18 cellular contexts compared by ENCODE assay signal in genomic region chr16:80982646-80983045, GRCh38. TPM values are rescaled to one million over a fixed set of nuclear protein-coding genes. Genes with fewer than 3 reads are reported as not detected.
A peak's percentile ranks its signal among the peaks of the same experiment; 100 is the strongest.
DNase-seq lines count a peak whose midpoint lies in the region; ATAC-seq and TF ChIP-seq lines count a peak whose summit lies in the region.
"Had no signal": no experiment of that assay in that cellular context is flagged by ENCODE, and none has a peak within 500 bp of the region (broad histone marks: within the 10 kb centered on the region; RNA-seq: fewer than 3 reads in every experiment).

No MANE protein-coding gene starts in this region.

- H3K36me3 ChIP-seq in HEK293 (ENCODE audit: control insufficient read depth in 2 of 2, insufficient read depth in 1 of 2, low read length in 2 of 2) (peaks cover 6 to 8% of the 10 kb centered on the region in 2 experiments), mammary epithelial cell (ENCODE audit: insufficient read depth, low read length) (peaks cover 3% of the 10 kb centered on the region)

- peaks cover 17% of the 10 kb centered on the region; the same call in 1 of the 2 replicates for H3K4me1 ChIP-seq in HEK293 (ENCODE audit: control insufficient read depth, insufficient read depth, low read length)
- H3K4me1 ChIP-seq in mammary epithelial cell (ENCODE audit: insufficient read depth, low read length) = peaks cover 7% of the 10 kb centered on the region
- H3K4me1 ChIP-seq: BE2C, HAP-1 had no signal

- 72% methylated on average over 4 of the region's 4 CpGs for WGBS in mammary epithelial cell (ENCODE audit: low coverage, missing lambda C conversion rate)

- no peak overlapping the region for H2AFZ ChIP-seq in mammary epithelial cell (ENCODE audit: low read depth, low read length)

- H3K9me3 Mint-ChIP-seq in endothelial cell (ENCODE audit: unreplicated experiment) = no peaks in the 10 kb centered on the region
- no peaks in the 10 kb centered on the region for H3K9me3 Mint-ChIP-seq in activated naive CD8-positive, alpha-beta T cell treated with anti-CD3 and anti-CD28 coated beads for 36 hours
- H3K9me3 Mint-ChIP-seq: CD8-positive, alpha-beta T cell had no signal

- CTCF ChIA-PET in HEK293 (lab: Yijun Ruan, JAX) = interaction anchor here (2.4 kb wide), 1 partner anchor 8 kb away, joined by 8 read pairs; no protein-coding TSS in a partner anchor
- CTCF ChIA-PET in mammary epithelial cell (lab: Charles Lee; ENCODE audit: low non-redundant PET) = no interaction called here

- peaks cover 5% of the 10 kb centered on the region for H3K36me3 Mint-ChIP-seq in endothelial cell (ENCODE audit: low read depth, unreplicated experiment)
- peaks cover 22% of the 10 kb centered on the region for H3K36me3 Mint-ChIP-seq in activated naive CD8-positive, alpha-beta T cell treated with anti-CD3 and anti-CD28 coated beads for 36 hours

- H3K27me3 ChIP-seq in mammary epithelial cell (ENCODE audit: insufficient read depth, low read length) = no peaks in the 10 kb centered on the region
- H3K27me3 ChIP-seq: BE2C had no signal

- no peak for TF ChIP-seq CTCF in HEK293 (tag by site-specific recombination; IDR thresholded peaks at IDR 0.05)
- no peak for TF ChIP-seq CTCF in endothelial cell (IDR thresholded peaks at IDR 0.05; ENCODE audit: unreplicated experiment)
- TF ChIP-seq CTCF in mammary epithelial cell (conservative IDR thresholded peaks at IDR 0.05 in 1 of 2, IDR thresholded peaks at IDR 0.05 in 1 of 2; ENCODE audit: extremely low read depth in 1 of 2, insufficient read depth in 1 of 2, low read depth in 1 of 2, low read length in 2 of 2) = no peak

- H3K9ac ChIP-seq in mammary epithelial cell (ENCODE audit: insufficient read depth, low read length) = no peak overlapping the region

- dilution Hi-C loops in mammary epithelial cell (cut with HindIII; ENCODE audit: low sequenced_read_pairs) = no loop called here

- in situ Hi-C loops in mammary epithelial cell (cut with MboI; ENCODE audit: low sequenced_read_pairs in 2 of 2) = no loop called here

- no peak overlapping the region for H3K4me2 ChIP-seq in mammary epithelial cell (ENCODE audit: insufficient read depth, low read depth, low read length)
- H3K4me2 ChIP-seq: A549 had no signal

- H3K27ac ChIP-seq in HEK293 (ENCODE audit: extremely low read depth, low read depth, low read length) = no peak overlapping the region
- H3K27ac ChIP-seq in mammary epithelial cell (ENCODE audit: insufficient read depth, low read depth, low read length) = no peak overlapping the region
- H3K27ac ChIP-seq: A549, HL-60 had no signal

- peaks cover 56% of the 10 kb centered on the region for H3K79me2 ChIP-seq in mammary epithelial cell (ENCODE audit: insufficient read depth, low read length)

- H3K27ac Mint-ChIP-seq in endothelial cell (ENCODE audit: unreplicated experiment) = peak overlapping the region; percentile 55
- no peak overlapping the region for H3K27ac Mint-ChIP-seq in activated naive CD8-positive, alpha-beta T cell treated with anti-CD3 and anti-CD28 coated beads for 36 hours
- H3K27ac Mint-ChIP-seq: CD8-positive, alpha-beta T cell had no signal

- no peaks in the 10 kb centered on the region for H4K20me1 ChIP-seq in mammary epithelial cell (ENCODE audit: insufficient read depth, low read length)

- no peaks in the 10 kb centered on the region for H3K27me3 Mint-ChIP-seq in endothelial cell (ENCODE audit: unreplicated experiment)
- H3K27me3 Mint-ChIP-seq in activated naive CD8-positive, alpha-beta T cell treated with anti-CD3 and anti-CD28 coated beads for 36 hours = no peaks in the 10 kb centered on the region

- POLR2A ChIA-PET in HEK293 (lab: Yijun Ruan, JAX) = no interaction called here

- DNase-seq in NCI-H748 (lab: John Stamatoyannopoulos, UW; ENCODE audit: unreplicated experiment) (peak; percentile 1), NCI-H748 treated with DMSO at 0.1 percent for 48 hours (lab: John Stamatoyannopoulos, UW) (no peak), endothelial cell (ENCODE audit: low spot score) (no peak), mammary epithelial cell (no peak)
- no peak for DNase-seq in activated naive CD8-positive, alpha-beta T cell treated with anti-CD3 and anti-CD28 coated beads for 36 hours
- DNase-seq: BE2C; CD8-positive, alpha-beta T cell; COR-L47; DMS153; DMS79 treated with DMSO at 0.1 percent for 48 hours; EL; GOT3 had no signal

- no peak overlapping the region for H3K4me3 ChIP-seq in HEK293 (ENCODE audit: low read depth, low read length)
- H3K4me3 ChIP-seq in mammary epithelial cell (replicated peaks in 1 of 3; ENCODE audit: insufficient read depth in 1 of 3, low read depth in 2 of 3, low read length in 3 of 3) = no peak overlapping the region
- H3K4me3 ChIP-seq: A549, HAP-1 had no signal

- H3K4me1 Mint-ChIP-seq in endothelial cell (ENCODE audit: unreplicated experiment) = peaks cover 33% of the 10 kb centered on the region
- peaks cover 13% of the 10 kb centered on the region for H3K4me1 Mint-ChIP-seq in activated naive CD8-positive, alpha-beta T cell treated with anti-CD3 and anti-CD28 coated beads for 36 hours

- no peak for ATAC-seq in GM21723 (IDR thresholded peaks at IDR 0.05; ENCODE audit: unreplicated experiment)
- ATAC-seq: CD8-positive, alpha-beta T cell had no signal

- no TSS peak for BruUV-seq in mammary epithelial cell (replicated peaks; lab: Mats Ljungman, UMichigan)

- H3K9me3 ChIP-seq in HEK293 (ENCODE audit: control insufficient read depth, insufficient read depth, low read depth, low read length) (no peaks in the 10 kb centered on the region), mammary epithelial cell (replicated peaks; ENCODE audit: insufficient read depth, low read length) (no peaks in the 10 kb centered on the region)
- H3K9me3 ChIP-seq: A549, BE2C, HAP-1 had no signal

- no peak overlapping the region for H3K4me3 Mint-ChIP-seq in endothelial cell (ENCODE audit: unreplicated experiment)
- no peak overlapping the region for H3K4me3 Mint-ChIP-seq in activated naive CD8-positive, alpha-beta T cell treated with anti-CD3 and anti-CD28 coated beads for 36 hours
- H3K4me3 Mint-ChIP-seq: CD14-positive monocyte; CD8-positive, alpha-beta T cell had no signal

- intact Hi-C loops in mammary epithelial cell (cut with micrococcal nuclease) = no loop called here

TF ChIP-seq in HEK293, 187 proteins besides CTCF, POLR2A, EP300 and RAD21 (continues in another document):
- TF ChIP-seq ZNF529 (tag by site-specific recombination; IDR thresholded peaks at IDR 0.05; ENCODE audit: insufficient replicate concordance) (no peak), ZNF843 (tag by site-specific recombination; IDR thresholded peaks at IDR 0.05) (peak; percentile 61; the same call in 1 of the 2 replicates), ZNF629 (tag by site-specific recombination; IDR thresholded peaks at IDR 0.05) (peak; percentile 50; the same call in 1 of the 2 replicates), ZNF10 (tag by site-specific recombination; IDR thresholded peaks at IDR 0.05) (no peak), INSM2 (tag by site-specific recombination; IDR thresholded peaks at IDR 0.05) (peak; percentile 52; the same call in 1 of the 2 replicates), OSR2 (tag by site-specific recombination; IDR thresholded peaks at IDR 0.05) (peak; percentile 96), ZBTB17 (tag by site-specific recombination; IDR thresholded peaks at IDR 0.05) (0 out of 2 replicates have a peak, but pooled peaks have one; percentile 36)

RNA-seq across cellular contexts. Expression of gene CMC2, which starts 24.0 kb away (rescaled TPM):
- 51.1 TPM for total RNA-seq in endothelial cell (ENCODE audit: unreplicated experiment)
- 100 to 1,000 TPM; 126 to 131 TPM for total RNA-seq in activated naive CD8-positive, alpha-beta T cell treated with anti-CD3 and anti-CD28 coated beads for 36 hours
- total RNA-seq in mammary epithelial cell = 10 to 100 TPM; 30.5 to 73.1 TPM
- 119 TPM for polyA plus RNA-seq in mammary epithelial cell
- 13.4 TPM for polyA minus RNA-seq in mammary epithelial cell

RNA-seq across cellular contexts. Expression of gene CENPN, which starts 24.4 kb away (rescaled TPM):
- total RNA-seq in endothelial cell (ENCODE audit: unreplicated experiment) = 17.0 TPM
- 10 to 100 TPM; 62.5 to 70.3 TPM for total RNA-seq in activated naive CD8-positive, alpha-beta T cell treated with anti-CD3 and anti-CD28 coated beads for 36 hours
- total RNA-seq in mammary epithelial cell = 10 to 100 TPM; 15.2 to 32.5 TPM
- 38.9 TPM for polyA plus RNA-seq in mammary epithelial cell
- 18.3 TPM for polyA minus RNA-seq in mammary epithelial cell

RNA-seq across cellular contexts. Expression of gene ATMIN, which starts 53.0 kb away (rescaled TPM):
- total RNA-seq in endothelial cell (ENCODE audit: unreplicated experiment) (33.2 TPM), mammary epithelial cell (10 to 100 TPM; 31.7 to 60.8 TPM)
- 10 to 100 TPM; 24.5 to 27.7 TPM for total RNA-seq in activated naive CD8-positive, alpha-beta T cell treated with anti-CD3 and anti-CD28 coated beads for 36 hours
- 27.3 TPM for polyA plus RNA-seq in mammary epithelial cell
- 29.2 TPM for polyA minus RNA-seq in mammary epithelial cell
